ENCODE assay signal across 8 cellular contexts in genomic region chr16:1351582-1352362, GRCh38. TPM values are rescaled to one million over a fixed set of nuclear protein-coding genes. Genes with fewer than 3 reads are reported as not detected.
DNase-seq lines count a peak whose midpoint lies in the region; ATAC-seq, FAIRE-seq and TF ChIP-seq lines count a peak whose summit lies in the region.

Gene GNPTG (plus strand): TSS chr16:1351931. CDS start chr16:1351966, 35 bp downstream.
Gene TSR3 (minus strand): TSS chr16:1351878. CDS start chr16:1351804, 74 bp downstream.

- no peaks in the 10 kb centered on the region for H3K27me3 Mint-ChIP-seq in activated T-helper 2 cell treated with anti-CD3 and anti-CD28 coated beads, Interferon-gamma antibody, Interleukin-2, Interleukin-4, amounts not matched to agents 10 μg/mL and 5 μg/mL and 100 μg/mL, durations not matched to agents 14 hours and 24 hours and 36 hours (ENCODE audit: low read depth)
- H3K27me3 Mint-ChIP-seq in natural killer cell treated with Interleukin-12 subunit alpha and Interleukin-12 subunit beta and Interleukin-15 and Interleukin-18, amount 100 ng/mL, for 72 hours: no peaks in the 10 kb centered on the region

- H3K9me3 Mint-ChIP-seq in activated T-helper 2 cell treated with anti-CD3 and anti-CD28 coated beads, Interferon-gamma antibody, Interleukin-2, Interleukin-4, amounts not matched to agents 10 μg/mL and 5 μg/mL and 100 μg/mL, durations not matched to agents 14 hours and 24 hours and 36 hours: no peaks in the 10 kb centered on the region
- H3K9me3 Mint-ChIP-seq in natural killer cell treated with Interleukin-12 subunit alpha and Interleukin-12 subunit beta and Interleukin-15 and Interleukin-18, amount 100 ng/mL, for 72 hours: no peaks in the 10 kb centered on the region

- peaks cover 14% of the 10 kb centered on the region for H3K4me1 Mint-ChIP-seq in activated T-helper 2 cell treated with anti-CD3 and anti-CD28 coated beads, Interferon-gamma antibody, Interleukin-2, Interleukin-4, amounts not matched to agents 10 μg/mL and 5 μg/mL and 100 μg/mL, durations not matched to agents 14 hours and 24 hours and 36 hours (ENCODE audit: low read depth)
- peaks cover 29 to 31% of the 10 kb centered on the region in 2 donors for H3K4me1 Mint-ChIP-seq in natural killer cell treated with Interleukin-12 subunit alpha and Interleukin-12 subunit beta and Interleukin-15 and Interleukin-18, amount 100 ng/mL, for 72 hours (ENCODE audit: low read depth in 2 of 2)

- peak; percentile 93 to 97 for ATAC-seq in natural killer cell treated with Interleukin-12 subunit alpha and Interleukin-12 subunit beta and Interleukin-15 and Interleukin-18, amount 100 ng/mL, for 72 hours

- FAIRE-seq in HTR-8/SVneo (lab: Jason Lieb, UNC): peak; percentile 96
- no peak for FAIRE-seq in RCC 7860 (lab: Jason Lieb, UNC)

- peaks cover 5% of the 10 kb centered on the region for H3K36me3 Mint-ChIP-seq in activated T-helper 2 cell treated with anti-CD3 and anti-CD28 coated beads, Interferon-gamma antibody, Interleukin-2, Interleukin-4, amounts not matched to agents 10 μg/mL and 5 μg/mL and 100 μg/mL, durations not matched to agents 14 hours and 24 hours and 36 hours (ENCODE audit: low read depth)
- no peaks in the 10 kb centered on the region for H3K36me3 Mint-ChIP-seq in natural killer cell treated with Interleukin-12 subunit alpha and Interleukin-12 subunit beta and Interleukin-15 and Interleukin-18, amount 100 ng/mL, for 72 hours

- no peak for TF ChIP-seq CTCF in GM20000 (IDR thresholded peaks at IDR 0.05; ENCODE audit: extremely low read depth, missing control alignments)

- H3K4me3 Mint-ChIP-seq in activated T-helper 2 cell treated with anti-CD3 and anti-CD28 coated beads, Interferon-gamma antibody, Interleukin-2, Interleukin-4, amounts not matched to agents 10 μg/mL and 5 μg/mL and 100 μg/mL, durations not matched to agents 14 hours and 24 hours and 36 hours (ENCODE audit: low read depth): peak within 1 kb of the TSS; percentile 86
- H3K4me3 Mint-ChIP-seq in natural killer cell treated with Interleukin-12 subunit alpha and Interleukin-12 subunit beta and Interleukin-15 and Interleukin-18, amount 100 ng/mL, for 72 hours: peak within 1 kb of the TSS; percentile 87

- intact Hi-C loops in activated T-helper 2 cell treated with anti-CD3 and anti-CD28 coated beads, Interferon-gamma antibody, Interleukin-2, Interleukin-4, amounts not matched to agents 10 μg/mL and 5 μg/mL and 100 μg/mL, durations not matched to agents 14 hours and 24 hours and 36 hours (cut with micrococcal nuclease): loop anchor here (1.0 to 5.0 kb wide), 3 partner anchors 8 to 261 kb away; partner anchors contain the start of genes CRAMP1, IFT140 and UQCC4

- H3K27ac Mint-ChIP-seq in activated T-helper 2 cell treated with anti-CD3 and anti-CD28 coated beads, Interferon-gamma antibody, Interleukin-2, Interleukin-4, amounts not matched to agents 10 μg/mL and 5 μg/mL and 100 μg/mL, durations not matched to agents 14 hours and 24 hours and 36 hours: peak within 1 kb of the TSS; percentile 72
- H3K27ac Mint-ChIP-seq in natural killer cell treated with Interleukin-12 subunit alpha and Interleukin-12 subunit beta and Interleukin-15 and Interleukin-18, amount 100 ng/mL, for 72 hours: peak within 1 kb of the TSS; percentile 76 to 81

- DNase-seq in D341Med (ENCODE audit: low spot score) (peak; percentile 96), GM20000 (ENCODE audit: low spot score) (peak; percentile 99), HTR-8/SVneo (ENCODE audit: insufficient read length, low spot score) (peak; percentile 92), RCC 7860 (ENCODE audit: low spot score) (peak; percentile 49), fibroblast of peridontal ligament (ENCODE audit: extremely low read depth) (peak; percentile 80)
- peak; percentile 86 for DNase-seq in activated T-helper 2 cell treated with anti-CD3 and anti-CD28 coated beads, Interferon-gamma antibody, Interleukin-2, Interleukin-4, amounts not matched to agents 10 μg/mL and 5 μg/mL and 100 μg/mL, durations not matched to agents 14 hours and 24 hours and 36 hours (ENCODE audit: low spot score)
- DNase-seq in natural killer cell treated with Interleukin-12 subunit alpha and Interleukin-12 subunit beta and Interleukin-15 and Interleukin-18, amount 100 ng/mL, for 72 hours (ENCODE audit: low spot score): peak; percentile 95
- peak; percentile 64 to 86 (median 78) for DNase-seq in stimulated activated naive CD4-positive, alpha-beta T cell (lab: John Stamatoyannopoulos, UW)

RNA-seq across cellular contexts. Expression of gene GNPTG, which starts in this region (rescaled TPM):
- total RNA-seq in activated T-helper 2 cell treated with anti-CD3 and anti-CD28 coated beads, Interferon-gamma antibody, Interleukin-2, Interleukin-4, amounts not matched to agents 10 μg/mL and 5 μg/mL and 100 μg/mL, durations not matched to agents 14 hours and 24 hours and 36 hours: 21.3 and 24.1 TPM in 2 replicates
- 10 to 100 TPM; 36.1 to 38.9 TPM for total RNA-seq in natural killer cell treated with Interleukin-12 subunit alpha and Interleukin-12 subunit beta and Interleukin-15 and Interleukin-18, amount 100 ng/mL, for 72 hours

RNA-seq across cellular contexts. Expression of gene TSR3, which starts in this region (rescaled TPM):
- total RNA-seq in activated T-helper 2 cell treated with anti-CD3 and anti-CD28 coated beads, Interferon-gamma antibody, Interleukin-2, Interleukin-4, amounts not matched to agents 10 μg/mL and 5 μg/mL and 100 μg/mL, durations not matched to agents 14 hours and 24 hours and 36 hours: 64.1 and 72.9 TPM in 2 replicates
- total RNA-seq in natural killer cell treated with Interleukin-12 subunit alpha and Interleukin-12 subunit beta and Interleukin-15 and Interleukin-18, amount 100 ng/mL, for 72 hours: 100 to 1,000 TPM in 1 of 2 donors, 10 to 100 TPM in 1; 57.4 to 108 TPM

Comparison
In these comparisons a context has a peak if more than half of its experiments do, and no peak if none do; other contexts are left out.
1. Peak in every context shown above with its lines: DNase-seq and ATAC-seq.
2. DNase-seq: peak in every context shown above with its lines; median percentile 99 in GM20000; 96 in D341Med; 95 in natural killer cell treated with Interleukin-12 subunit alpha and Interleukin-12 subunit beta and Interleukin-15 and Interleukin-18, amount 100 ng/mL, for 72 hours; 92 in HTR-8/SVneo; 86 in activated T-helper 2 cell treated with anti-CD3 and anti-CD28 coated beads, Interferon-gamma antibody, Interleukin-2, Interleukin-4, amounts not matched to agents 10 μg/mL and 5 μg/mL and 100 μg/mL, durations not matched to agents 14 hours and 24 hours and 36 hours; 80 in fibroblast of peridontal ligament; 78 in stimulated activated naive CD4-positive, alpha-beta T cell; 49 in RCC 7860.